8 cellular contexts compared by ENCODE assay signal in genomic region chr1:203304391-203304918, GRCh38. TPM values are rescaled to one million over a fixed set of nuclear protein-coding genes. Genes with fewer than 3 reads are reported as not detected.
A peak's percentile ranks its signal among the peaks of the same experiment; 100 is the strongest.
DNase-seq lines count a peak whose midpoint lies in the region; TF ChIP-seq lines count a peak whose summit lies in the region.

No MANE protein-coding gene starts in this region.

- TF ChIP-seq CTCF in GM12875 (IDR thresholded peaks at IDR 0.05; ENCODE audit: borderline replicate concordance, insufficient read depth, low read depth, low read length): no peak
- no peak for TF ChIP-seq CTCF in prostate gland (IDR thresholded peaks at IDR 0.05)

- TF ChIP-seq POLR2A in prostate gland (IDR thresholded peaks at IDR 0.05): no peak

- intact Hi-C loops in prostate gland (cut with DNase I): no loop called here

- DNase-seq in RPMI8226 (peak; percentile 15), epithelial cell of prostate (ENCODE audit: low read depth, low spot score) (no peak), prostate gland (ENCODE audit: low spot score) (no peak), NCI-H2227 (lab: John Stamatoyannopoulos, UW; ENCODE audit: unreplicated experiment) (no peak), ecto neural progenitor cell (ENCODE audit: low spot score) (no peak), NCI-H2227 treated with DMSO at 0.1 percent for 48 hours (lab: John Stamatoyannopoulos, UW) (no peak)
- DNase-seq in activated CD4-positive, alpha-beta T cell treated with anti-CD3 and anti-CD28 coated beads for 48 hours: no peak

- peaks cover 7% of the 10 kb centered on the region for H3K4me1 ChIP-seq in prostate gland (replicated peaks)

- peaks cover 0 to 4% of the 10 kb centered on the region in 2 donors for H3K36me3 ChIP-seq in prostate gland

- 79% methylated on average over 9 of the region's 9 CpGs for WGBS in prostate gland

- H3K4me3 ChIP-seq in GM12875 (ENCODE audit: low read depth, low read length) (peak overlapping the region; percentile 95), prostate gland (peak overlapping the region in 1 of 2 donors; percentile 100)

- H3K27me3 ChIP-seq in prostate gland (replicated peaks; ENCODE audit: insufficient read depth): no peaks in the 10 kb centered on the region

- H3K9me3 ChIP-seq in prostate gland: no peaks in the 10 kb centered on the region

- H3K27ac ChIP-seq in epithelial cell of prostate (peak overlapping the region; percentile 91), prostate gland (peak overlapping the region; percentile 80 to 99)

RNA-seq across cellular contexts. Expression of gene BTG2, which starts 0.9 kb away (rescaled TPM):
- total RNA-seq in prostate gland: 100 to 1,000 TPM in 1 of 2 donors, 10 to 100 TPM in 1; 91.0 to 131 TPM

RNA-seq across cellular contexts. Expression of gene FMOD, which starts 46.5 kb away (rescaled TPM):
- total RNA-seq in prostate gland: 10 to 100 TPM; 40.8 to 95.9 TPM
